Comparison of ENCODE assay signal across 1 cellular context in genomic region chr14:50083467-50084337, GRCh38.
TF ChIP-seq lines count a peak whose summit lies in the region.

No MANE protein-coding gene starts in this region.

TF ChIP-seq in GM12878, 131 proteins besides CTCF, POLR2A, EP300 and RAD21 (continued from another document):
- TF ChIP-seq E4F1 (IDR thresholded peaks at IDR 0.05; ENCODE audit: borderline replicate concordance, partially characterized antibody) = no peak
- TF ChIP-seq IKZF1 (conservative IDR thresholded peaks at IDR 0.05) = peak; percentile 76
- TF ChIP-seq NFXL1 (IDR thresholded peaks at IDR 0.05; ENCODE audit: borderline replicate concordance) = no peak
- TF ChIP-seq YBX1 (IDR thresholded peaks at IDR 0.05) = no peak
- no peak; the same call in 1 of the 2 replicates for TF ChIP-seq MLLT1 (IDR thresholded peaks at IDR 0.05)
- no peak for TF ChIP-seq SPI1 (IDR thresholded peaks at IDR 0.05; ENCODE audit: borderline replicate concordance, insufficient read depth, low read depth, low read length)
- no peak for TF ChIP-seq ZBED1 (IDR thresholded peaks at IDR 0.05; ENCODE audit: borderline replicate concordance)
- peak; percentile 57; the same call in 1 of the 2 replicates for TF ChIP-seq PAX5 (IDR thresholded peaks at IDR 0.05; ENCODE audit: borderline replicate concordance, low read depth, low read length)
- TF ChIP-seq KDM1A (IDR thresholded peaks at IDR 0.05; ENCODE audit: borderline replicate concordance) = no peak
- peak; percentile 47; the same call in 1 of the 2 replicates for TF ChIP-seq NKRF (conservative IDR thresholded peaks at IDR 0.05)
- TF ChIP-seq RUNX3 (IDR thresholded peaks at IDR 0.05; ENCODE audit: low read length) = peak; percentile 63
- no peak for TF ChIP-seq PAX8 (IDR thresholded peaks at IDR 0.05)
- TF ChIP-seq SMAD1 (IDR thresholded peaks at IDR 0.05; ENCODE audit: low read depth, partially characterized antibody) = peak; percentile 7
- peak; percentile 66 for TF ChIP-seq SKIL (IDR thresholded peaks at IDR 0.05; ENCODE audit: low read depth, poor library complexity, severe bottlenecking)
- TF ChIP-seq BCLAF1 (IDR thresholded peaks at IDR 0.05) = no peak
- TF ChIP-seq TCF7 (IDR thresholded peaks at IDR 0.05; ENCODE audit: borderline replicate concordance) = 0 out of 2 replicates have a peak, but pooled peaks have one; percentile 4
